7 cellular contexts compared by ENCODE assay signal in the genomic region with DNA sequence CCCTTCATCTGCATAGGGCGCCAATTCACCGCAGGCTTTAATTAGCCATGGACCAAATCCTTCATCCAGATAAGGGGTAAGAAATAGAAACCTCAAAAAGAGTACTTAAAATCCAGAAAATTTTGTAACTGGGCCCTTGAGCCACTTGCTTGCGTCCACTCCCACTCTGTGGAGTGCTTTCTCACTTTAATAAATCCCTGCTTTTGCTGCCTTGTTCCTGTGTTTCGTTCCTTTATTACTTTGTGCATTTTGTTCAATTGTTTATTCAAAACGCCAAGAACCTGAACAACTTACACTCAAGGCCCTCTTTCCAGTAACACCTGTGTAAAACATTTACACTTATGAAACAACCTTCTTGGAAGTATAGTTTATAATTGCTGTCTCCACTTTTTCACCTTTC.
"Had no signal": no experiment of that assay in that cellular context is flagged by ENCODE, and none has a peak within 500 bp of the region (broad histone marks: within the 10 kb centered on the region; RNA-seq: fewer than 3 reads in every experiment).

No MANE protein-coding gene starts in this region.

- DNase-seq: GM23248, H9, HCEC 1CT, KBM-7 had no signal

- ATAC-seq: HepG2 had no signal

- H2AFZ ChIP-seq: GM23248 had no signal

- H3K4me3 ChIP-seq: GM23248 had no signal

- H3K27ac ChIP-seq: GM23248, HL-60 had no signal

- H3K9ac ChIP-seq: GM23248 had no signal

- H3K27ac Mint-ChIP-seq: H9, IgD-negative memory B cell had no signal

- H3K4me3 Mint-ChIP-seq: H9, IgD-negative memory B cell had no signal

- H3K9me3 Mint-ChIP-seq: H9 had no signal

- H3K4me1 Mint-ChIP-seq: IgD-negative memory B cell had no signal
